Comparison of ENCODE assay signal across 8 cellular contexts in the genomic region with DNA sequence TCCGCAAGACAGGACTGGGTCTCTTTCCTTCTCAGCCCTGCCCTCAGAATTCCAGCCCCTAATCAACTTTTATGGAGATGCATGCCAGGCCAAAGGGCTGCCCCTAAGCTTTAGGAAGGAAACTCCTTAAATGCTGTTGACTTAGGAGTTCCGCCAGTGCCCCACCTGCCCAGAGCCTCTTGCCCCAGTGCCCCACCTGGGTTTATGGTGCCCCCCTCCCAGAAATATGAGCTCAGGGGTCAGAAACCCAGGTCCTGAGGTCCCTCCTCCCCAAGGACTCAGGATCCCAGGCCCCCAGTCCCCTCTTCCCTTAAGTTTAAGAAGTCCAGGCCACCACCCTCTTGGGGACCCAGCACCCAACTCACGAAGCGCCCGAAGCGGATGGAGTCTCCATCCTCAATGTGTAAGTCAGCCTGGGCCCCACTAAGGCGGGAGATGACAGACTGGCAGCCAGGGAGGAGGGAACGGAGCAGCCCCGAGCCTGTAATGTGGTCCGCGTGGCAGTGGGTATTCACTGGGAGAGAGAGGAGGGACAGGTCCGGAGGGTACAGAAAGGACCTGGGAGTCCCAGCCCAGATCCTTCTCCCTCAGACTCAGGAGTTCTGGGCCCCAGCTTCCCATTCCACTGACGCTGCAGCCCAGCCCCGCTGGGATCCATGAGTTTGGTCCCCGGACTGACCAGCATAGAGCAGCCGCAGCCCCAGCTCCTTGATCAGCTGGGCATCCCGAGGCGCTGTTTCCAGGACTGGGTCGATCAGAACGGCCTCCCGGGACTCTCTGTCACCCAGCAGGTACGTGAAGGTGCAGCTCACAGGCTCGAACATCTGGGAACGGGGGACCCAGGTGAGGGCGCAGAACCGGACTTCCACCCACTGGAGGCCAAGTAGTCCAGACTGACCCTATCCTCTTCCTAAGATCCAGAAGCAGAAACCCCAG. TPM values are rescaled to one million over a fixed set of nuclear protein-coding genes. Genes with fewer than 3 reads are reported as not detected.
DNase-seq lines count a peak whose midpoint lies in the region; ATAC-seq and TF ChIP-seq lines count a peak whose summit lies in the region.

No MANE protein-coding gene starts in this region.

- H3K9me3 ChIP-seq in hepatocyte (ENCODE audit: low read depth): no peaks in the 10 kb centered on the region

- peaks cover 21% of the 10 kb centered on the region for H3K4me1 Mint-ChIP-seq in activated naive CD4-positive, alpha-beta T cell treated with anti-CD3 and anti-CD28 coated beads, Interleukin-2, amount 50 U/mL, for 24 hours

- no peaks in the 10 kb centered on the region for H3K36me3 ChIP-seq in hepatocyte (replicated peaks; ENCODE audit: insufficient read depth, low read depth)

- DNase-seq in AG08395 (ENCODE audit: low spot score) (peak; percentile 25), HT-29 (ENCODE audit: low spot score) (peak; percentile 76), hepatocyte (ENCODE audit: low spot score) (peak; percentile 44), skeletal muscle cell (ENCODE audit: low read depth) (no peak), NCI-H1417 (lab: John Stamatoyannopoulos, UW) (no peak), OCI-M1 (lab: John Stamatoyannopoulos, UW) (no peak)

- no peaks in the 10 kb centered on the region for H4K20me1 ChIP-seq in hepatocyte (ENCODE audit: insufficient read depth, poor library complexity, severe bottlenecking)

- H3K27ac Mint-ChIP-seq in activated naive CD4-positive, alpha-beta T cell treated with anti-CD3 and anti-CD28 coated beads, Interleukin-2, amount 50 U/mL, for 24 hours: peak overlapping the region; percentile 83

- no peak for ATAC-seq in HG03039 (IDR thresholded peaks at IDR 0.05; ENCODE audit: unreplicated experiment)

- no peaks in the 10 kb centered on the region for H3K36me3 Mint-ChIP-seq in activated naive CD4-positive, alpha-beta T cell treated with anti-CD3 and anti-CD28 coated beads, Interleukin-2, amount 50 U/mL, for 24 hours

- peak overlapping the region; percentile 69 for H3K27ac ChIP-seq in hepatocyte

- no peak for TF ChIP-seq CTCF in hepatocyte (IDR thresholded peaks at IDR 0.05; ENCODE audit: poor library complexity)

- H3K4me3 ChIP-seq in hepatocyte (peak overlapping the region; percentile 97), skeletal muscle cell (ENCODE audit: low read depth, low read length) (peak overlapping the region; percentile 69)

- H3K27me3 Mint-ChIP-seq in activated naive CD4-positive, alpha-beta T cell treated with anti-CD3 and anti-CD28 coated beads, Interleukin-2, amount 50 U/mL, for 24 hours: no peaks in the 10 kb centered on the region

- H3K9me3 Mint-ChIP-seq in activated naive CD4-positive, alpha-beta T cell treated with anti-CD3 and anti-CD28 coated beads, Interleukin-2, amount 50 U/mL, for 24 hours: no peaks in the 10 kb centered on the region

- H2AFZ ChIP-seq in hepatocyte: peak overlapping the region; percentile 94

- whole genome bisulfite sequencing in hepatocyte (ENCODE audit: low lambda C conversion rate, missing lambda C conversion rate): 4% methylated on average over 26 of the region's 26 CpGs

- H3K4me1 ChIP-seq in hepatocyte (ENCODE audit: insufficient read depth): peaks cover 14% of the 10 kb centered on the region

- H3K79me2 ChIP-seq in hepatocyte: peaks cover 44% of the 10 kb centered on the region

- peak overlapping the region; percentile 96 for H3K4me3 Mint-ChIP-seq in activated naive CD4-positive, alpha-beta T cell treated with anti-CD3 and anti-CD28 coated beads, Interleukin-2, amount 50 U/mL, for 24 hours

- peak overlapping the region; percentile 82 for H3K4me2 ChIP-seq in hepatocyte

- no peaks in the 10 kb centered on the region for H3K9me2 ChIP-seq in hepatocyte (replicated peaks; ENCODE audit: insufficient read depth)

- H3K27me3 ChIP-seq in hepatocyte: no peaks in the 10 kb centered on the region

RNA-seq across cellular contexts. Expression of a gene that starts 0.9 kb away (rescaled TPM):
- total RNA-seq in HT-29 (2014; rRNA removed; shearing (Covaris generic)): 179 and 190 TPM in 2 replicates
- total RNA-seq in hepatocyte: 42.1 and 49.9 TPM in 2 replicates
- 47.0 and 65.1 TPM in 2 replicates for polyA plus RNA-seq in hepatocyte

RNA-seq across cellular contexts. Expression of a gene that starts 6.9 kb away (rescaled TPM):
- total RNA-seq in HT-29 (2014; rRNA removed; shearing (Covaris generic)): 0.08 TPM in 2 replicates
- 0.84 TPM in 1 of 2 replicates, not detected in the other for total RNA-seq in hepatocyte
- polyA plus RNA-seq in hepatocyte: 3.1 and 6.8 TPM in 2 replicates

RNA-seq across cellular contexts. Expression of a gene that starts 21.6 kb away (rescaled TPM):
- 45.7 and 52.4 TPM in 2 replicates for total RNA-seq in HT-29 (2014; rRNA removed; shearing (Covaris generic))
- 22.2 and 24.9 TPM in 2 replicates for total RNA-seq in hepatocyte
- polyA plus RNA-seq in hepatocyte: 23.4 and 29.0 TPM in 2 replicates

RNA-seq across cellular contexts. Expression of a gene that starts 49.2 kb away (rescaled TPM):
- total RNA-seq in HT-29 (2014; rRNA removed; shearing (Covaris generic)): 59.7 and 60.1 TPM in 2 replicates
- total RNA-seq in hepatocyte: 27.8 and 34.3 TPM in 2 replicates
- polyA plus RNA-seq in hepatocyte: 27.3 and 27.8 TPM in 2 replicates

RNA-seq across cellular contexts. Expression of a gene that starts 49.5 kb away (rescaled TPM):
- total RNA-seq in HT-29 (2014; rRNA removed; shearing (Covaris generic)): 0.03 TPM in 1 of 2 replicates, not detected in the other
- 4.7 and 11.4 TPM in 2 replicates for total RNA-seq in hepatocyte
- polyA plus RNA-seq in hepatocyte: 4.5 and 4.6 TPM in 2 replicates

Comparison
In these comparisons a context has a peak if more than half of its experiments do, and no peak if none do; other contexts are left out.
1. DNase-seq: peak in AG08395 (single experiment), HT-29 (single experiment) and hepatocyte (single experiment); none in skeletal muscle cell (single experiment), NCI-H1417 (0 of 3) and OCI-M1 (single experiment).